Comparison of ENCODE assay signal across 7 cellular contexts in genomic region chr11:504994-505344, GRCh38. TPM values are rescaled to one million over a fixed set of nuclear protein-coding genes. Genes with fewer than 3 reads are reported as not detected.
DNase-seq lines count a peak whose midpoint lies in the region; ATAC-seq, FAIRE-seq and TF ChIP-seq lines count a peak whose summit lies in the region.
"Had no signal": no experiment of that assay in that cellular context is flagged by ENCODE, and none has a peak within 500 bp of the region (broad histone marks: within the 10 kb centered on the region; RNA-seq: fewer than 3 reads in every experiment).

No MANE protein-coding gene starts in this region.

- no peak for FAIRE-seq in D721Med (lab: Jason Lieb, UNC)

- CTCF ChIA-PET in SK-N-SH (lab: Yijun Ruan, JAX): interaction anchor here (0.6 to 1.2 kb wide), 3 partner anchors 55 to 255 kb away, joined by 3 read pairs; partner anchors contain the start of gene PTDSS2

- H4K20me1 ChIP-seq in SK-N-SH (ENCODE audit: insufficient read depth): 0 out of 2 replicates have a peak, but pooled peaks cover 7% of the 10 kb centered on the region

- no peak overlapping the region for H2AFZ ChIP-seq in SK-N-SH (ENCODE audit: low read depth)

- peaks cover 81% of the 10 kb centered on the region for H3K36me3 Mint-ChIP-seq in dendritic cell treated with granulocyte-macrophage colony-stimulating factor and Interleukin-4, amounts not matched to agents 40 ng/mL and 50 ng/mL, for 4 days (ENCODE audit: low read depth)
- H3K36me3 Mint-ChIP-seq in stimulated activated naive B cell treated with anti-CD40 and anti-IgM and Interleukin-4, amounts not matched to agents 10 μg/mL and 1 μg/mL and 100 μg/mL, for 72 hours: peaks cover 37 to 41% of the 10 kb centered on the region in 2 donors

- no peak for TF ChIP-seq RAD21 in SK-N-SH (IDR thresholded peaks at IDR 0.05; ENCODE audit: low read length)

- peaks cover 57% of the 10 kb centered on the region for H3K4me1 Mint-ChIP-seq in dendritic cell treated with granulocyte-macrophage colony-stimulating factor and Interleukin-4, amounts not matched to agents 40 ng/mL and 50 ng/mL, for 4 days (ENCODE audit: low read depth)
- H3K4me1 Mint-ChIP-seq in stimulated activated naive B cell treated with anti-CD40 and anti-IgM and Interleukin-4, amounts not matched to agents 10 μg/mL and 1 μg/mL and 100 μg/mL, for 72 hours: peaks cover 29 to 68% of the 10 kb centered on the region in 2 donors

- H3K79me2 ChIP-seq in SK-N-SH (ENCODE audit: insufficient read depth): peaks cover 61% of the 10 kb centered on the region

- no peaks in the 10 kb centered on the region for H3K9me3 Mint-ChIP-seq in dendritic cell treated with granulocyte-macrophage colony-stimulating factor and Interleukin-4, amounts not matched to agents 40 ng/mL and 50 ng/mL, for 4 days
- H3K9me3 Mint-ChIP-seq in stimulated activated naive B cell treated with anti-CD40 and anti-IgM and Interleukin-4, amounts not matched to agents 10 μg/mL and 1 μg/mL and 100 μg/mL, for 72 hours: no peaks in the 10 kb centered on the region

- peak overlapping the region; percentile 91; the same call in 1 of the 2 replicates for H3K9ac ChIP-seq in SK-N-SH

- no peak for TF ChIP-seq EP300 in SK-N-SH (IDR thresholded peaks at IDR 0.05; ENCODE audit: borderline replicate concordance in 1 of 2, low read depth in 1 of 2, low read length in 1 of 2)

- H3K27ac ChIP-seq in SK-N-SH (ENCODE audit: low read depth in 2 of 2, low read length in 1 of 2): no peak overlapping the region; a peak in 2 of 4 replicates

- POLR2A ChIA-PET in SK-N-SH (lab: Yijun Ruan, JAX): no interaction called here

- peak overlapping the region; percentile 93 for H3K4me2 ChIP-seq in SK-N-SH

- H3K4me1 ChIP-seq in SK-N-SH (ENCODE audit: control insufficient read depth in 1 of 2, insufficient read depth in 2 of 2, low read depth in 1 of 2, low read length in 1 of 2): peaks cover 7 to 9% of the 10 kb centered on the region in 2 experiments; a peak in 2 of 4 replicates

- 96% methylated on average over 7 of the region's 7 CpGs for WGBS in SK-N-SH (ENCODE audit: low lambda C conversion rate)

- no peak for TF ChIP-seq CTCF in SK-N-SH (IDR thresholded peaks at IDR 0.05)
- no peak for TF ChIP-seq CTCF in D721Med (IDR thresholded peaks at IDR 0.05; ENCODE audit: insufficient read depth, missing control alignments)

- no peaks in the 10 kb centered on the region for H3K27me3 ChIP-seq in SK-N-SH (ENCODE audit: insufficient read depth)

- H3K4me3 Mint-ChIP-seq in dendritic cell treated with granulocyte-macrophage colony-stimulating factor and Interleukin-4, amounts not matched to agents 40 ng/mL and 50 ng/mL, for 4 days: peak overlapping the region; percentile 89
- peak overlapping the region; percentile 92 to 98 for H3K4me3 Mint-ChIP-seq in stimulated activated naive B cell treated with anti-CD40 and anti-IgM and Interleukin-4, amounts not matched to agents 10 μg/mL and 1 μg/mL and 100 μg/mL, for 72 hours

- intact Hi-C loops in dendritic cell treated with granulocyte-macrophage colony-stimulating factor and Interleukin-4, amounts not matched to agents 40 ng/mL and 50 ng/mL, for 4 days (cut with micrococcal nuclease): loop anchor here (2.0 to 10.0 kb wide), 2 partner anchors 32 to 300 kb away; partner anchors contain the start of genes BET1L, LRRC56 and RIC8A

- H3K4me3 ChIP-seq in SK-N-SH (ENCODE audit: low read depth in 2 of 2, low read length in 1 of 2): peak overlapping the region in 1 of 2 experiments; percentile 86; a peak in 2 of 4 replicates

- peaks cover 4% of the 10 kb centered on the region for H3F3A ChIP-seq in SK-N-SH (replicated peaks; ENCODE audit: insufficient read depth)

- H3K27ac Mint-ChIP-seq in dendritic cell treated with granulocyte-macrophage colony-stimulating factor and Interleukin-4, amounts not matched to agents 40 ng/mL and 50 ng/mL, for 4 days: peak overlapping the region; percentile 100
- peak overlapping the region; percentile 100 for H3K27ac Mint-ChIP-seq in stimulated activated naive B cell treated with anti-CD40 and anti-IgM and Interleukin-4, amounts not matched to agents 10 μg/mL and 1 μg/mL and 100 μg/mL, for 72 hours

- H3K36me3 ChIP-seq in SK-N-SH (replicated peaks in 1 of 2; ENCODE audit: control insufficient read depth in 1 of 2, insufficient read depth in 2 of 2, low read length in 1 of 2): peaks cover 6 to 28% of the 10 kb centered on the region in 2 experiments

- no peaks in the 10 kb centered on the region for H3K27me3 Mint-ChIP-seq in dendritic cell treated with granulocyte-macrophage colony-stimulating factor and Interleukin-4, amounts not matched to agents 40 ng/mL and 50 ng/mL, for 4 days
- H3K27me3 Mint-ChIP-seq in stimulated activated naive B cell treated with anti-CD40 and anti-IgM and Interleukin-4, amounts not matched to agents 10 μg/mL and 1 μg/mL and 100 μg/mL, for 72 hours: peaks cover 0 to 4% of the 10 kb centered on the region in 2 donors

- H3K9me3 ChIP-seq in SK-N-SH: no peaks in the 10 kb centered on the region

- no peak for DNase-seq in SK-N-SH
- DNase-seq in stimulated activated naive B cell treated with anti-CD40 and anti-IgM and Interleukin-4, amounts not matched to agents 10 μg/mL and 1 μg/mL and 100 μg/mL, for 72 hours: no peak
- no peak for DNase-seq in D721Med (ENCODE audit: insufficient read length, low spot score)
- DNase-seq: stimulated activated naive CD4-positive, alpha-beta T cell had no signal

- H3K9me2 ChIP-seq in SK-N-SH: no peaks in the 10 kb centered on the region

- no peak for ATAC-seq in SK-N-SH treated with all-trans-retinoic acid at 6 μM for 48 hours
- no peak for ATAC-seq in stimulated activated naive B cell treated with anti-CD40 and anti-IgM and Interleukin-4, amounts not matched to agents 10 μg/mL and 1 μg/mL and 100 μg/mL, for 72 hours (replicated peaks)
- ATAC-seq in GM21529 (IDR thresholded peaks at IDR 0.05; ENCODE audit: unreplicated experiment): no peak

TF ChIP-seq in SK-N-SH, 30 proteins besides CTCF, POLR2A, EP300 and RAD21 (continues in another document):
- TF ChIP-seq SMC3 (IDR thresholded peaks at IDR 0.05; ENCODE audit: low read depth, low read length): no peak
- no peak for TF ChIP-seq USF1 (IDR thresholded peaks at IDR 0.05; ENCODE audit: borderline replicate concordance, low read depth)
- TF ChIP-seq, protein P1, sequence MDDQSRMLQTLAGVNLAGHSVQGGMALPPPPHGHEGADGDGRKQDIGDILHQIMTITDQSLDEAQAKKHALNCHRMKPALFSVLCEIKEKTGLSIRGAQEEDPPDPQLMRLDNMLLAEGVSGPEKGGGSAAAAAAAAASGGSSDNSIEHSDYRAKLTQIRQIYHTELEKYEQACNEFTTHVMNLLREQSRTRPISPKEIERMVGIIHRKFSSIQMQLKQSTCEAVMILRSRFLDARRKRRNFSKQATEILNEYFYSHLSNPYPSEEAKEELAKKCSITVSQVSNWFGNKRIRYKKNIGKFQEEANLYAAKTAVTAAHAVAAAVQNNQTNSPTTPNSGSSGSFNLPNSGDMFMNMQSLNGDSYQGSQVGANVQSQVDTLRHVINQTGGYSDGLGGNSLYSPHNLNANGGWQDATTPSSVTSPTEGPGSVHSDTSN (IDR thresholded peaks at IDR 0.05): no peak
- TF ChIP-seq POLR2AphosphoS5 (IDR thresholded peaks at IDR 0.05; ENCODE audit: low read depth, low read length): no peak
- TF ChIP-seq ELF1 (IDR thresholded peaks at IDR 0.05): no peak

TF ChIP-seq in SK-N-SH treated with all-trans-retinoic acid at 6 μM for 48 hours, 23 proteins besides CTCF, POLR2A, EP300 and RAD21 (continues in another document):
- TF ChIP-seq ZC3H10 (CRISPR knock-in tag; IDR thresholded peaks at IDR 0.05) (no peak), ZNF565 (CRISPR knock-in tag; conservative IDR thresholded peaks at IDR 0.05; ENCODE audit: low read depth) (no peak), ZFP3 (CRISPR knock-in tag; IDR thresholded peaks at IDR 0.05) (no peak), OSR1 (CRISPR knock-in tag; IDR thresholded peaks at IDR 0.05) (no peak), SNAI2 (CRISPR knock-in tag; IDR thresholded peaks at IDR 0.05) (no peak), ZNF70 (CRISPR knock-in tag; IDR thresholded peaks at IDR 0.05) (no peak), PPARA (CRISPR knock-in tag; IDR thresholded peaks at IDR 0.05; ENCODE audit: borderline replicate concordance) (no peak), TOX (CRISPR knock-in tag; IDR thresholded peaks at IDR 0.05; ENCODE audit: borderline replicate concordance) (no peak), CSDC2 (CRISPR knock-in tag; IDR thresholded peaks at IDR 0.05) (no peak), BACH2 (CRISPR knock-in tag; IDR thresholded peaks at IDR 0.05; ENCODE audit: borderline replicate concordance) (no peak), GLIS3 (CRISPR knock-in tag; IDR thresholded peaks at IDR 0.05) (no peak)

RNA-seq across cellular contexts. Expression of gene RNH1, which starts 2.1 kb away (rescaled TPM):
- polyA plus RNA-seq in SK-N-SH (2012; rRNA removed): 135 and 147 TPM in 2 replicates
- polyA plus RNA-seq in SK-N-SH (2012; cell fraction: cytosol; rRNA removed): 44.4 and 82.6 TPM in 2 replicates
- polyA plus RNA-seq in SK-N-SH (2012; cell fraction: nucleus; rRNA removed): 176 and 213 TPM in 2 replicates

RNA-seq across cellular contexts. Expression of gene HRAS, which starts 30.4 kb away (rescaled TPM):
- 138 and 217 TPM in 2 replicates for polyA plus RNA-seq in SK-N-SH (2012; rRNA removed)
- 95.3 and 125 TPM in 2 replicates for polyA plus RNA-seq in SK-N-SH (2012; cell fraction: cytosol; rRNA removed)
- 189 and 285 TPM in 2 replicates for polyA plus RNA-seq in SK-N-SH (2012; cell fraction: nucleus; rRNA removed)

RNA-seq across cellular contexts. Expression of gene LRRC56, which starts 32.4 kb away (rescaled TPM):
- polyA plus RNA-seq in SK-N-SH (2012; rRNA removed): 1.2 and 1.4 TPM in 2 replicates
- polyA plus RNA-seq in SK-N-SH (2012; cell fraction: cytosol; rRNA removed): 0.30 and 0.52 TPM in 2 replicates
- polyA plus RNA-seq in SK-N-SH (2012; cell fraction: nucleus; rRNA removed): 5.4 and 6.2 TPM in 2 replicates

RNA-seq across cellular contexts. Expression of gene PTDSS2, which starts 54.9 kb away (rescaled TPM):
- polyA plus RNA-seq in SK-N-SH (2012; rRNA removed): 25.6 and 28.6 TPM in 2 replicates
- 10.9 and 14.9 TPM in 2 replicates for polyA plus RNA-seq in SK-N-SH (2012; cell fraction: cytosol; rRNA removed)
- polyA plus RNA-seq in SK-N-SH (2012; cell fraction: nucleus; rRNA removed): 130 and 148 TPM in 2 replicates

RNA-seq across cellular contexts. Expression of gene LMNTD2, which starts 55.6 kb away (rescaled TPM):
- 2.4 and 2.6 TPM in 2 replicates for polyA plus RNA-seq in SK-N-SH (2012; rRNA removed)
- polyA plus RNA-seq in SK-N-SH (2012; cell fraction: cytosol; rRNA removed): 0.60 and 1.3 TPM in 2 replicates
- polyA plus RNA-seq in SK-N-SH (2012; cell fraction: nucleus; rRNA removed): 30.2 and 47.4 TPM in 2 replicates
